Comparison of ENCODE assay signal across 10 cellular contexts in the genomic region with DNA sequence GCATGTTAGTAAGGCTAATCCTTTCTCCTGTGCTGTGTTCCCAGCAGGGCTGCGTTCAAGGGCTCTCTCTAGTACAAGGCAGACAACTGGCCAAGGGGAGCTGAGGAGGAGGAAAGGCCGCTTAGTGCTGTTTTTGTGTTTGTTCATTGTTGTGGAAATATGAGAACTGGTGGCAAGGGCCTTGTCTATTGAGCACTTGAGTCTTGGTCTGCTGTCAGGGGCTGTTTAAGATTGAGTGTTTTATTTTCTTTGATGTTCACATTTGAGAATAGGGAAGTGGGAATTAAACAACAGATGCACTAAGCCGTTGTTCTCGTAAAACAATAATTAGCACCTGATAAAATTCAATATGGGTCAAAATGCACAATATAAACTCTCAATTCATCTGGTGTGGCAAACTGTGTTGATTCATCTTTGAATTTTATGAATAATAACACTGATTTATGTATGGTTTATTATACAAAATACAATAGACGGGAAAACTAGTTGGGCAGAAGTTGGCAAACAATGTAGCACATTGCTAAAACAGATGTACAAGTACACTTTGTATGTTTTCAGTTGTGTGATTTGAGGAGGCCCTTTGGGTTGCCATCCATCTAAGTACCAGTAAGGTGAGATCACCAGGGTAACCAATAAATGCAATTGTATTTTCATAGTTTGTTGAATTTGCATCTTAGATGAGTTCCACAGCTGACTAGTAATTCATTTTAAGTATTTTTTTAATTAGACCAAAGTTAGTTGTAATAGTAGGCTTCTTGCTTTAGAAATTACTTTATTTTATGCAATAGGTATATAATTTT.
DNase-seq lines count a peak whose midpoint lies in the region; ATAC-seq and TF ChIP-seq lines count a peak whose summit lies in the region.
"Had no signal": no experiment of that assay in that cellular context is flagged by ENCODE, and none has a peak within 500 bp of the region (broad histone marks: within the 10 kb centered on the region; RNA-seq: fewer than 3 reads in every experiment).

No MANE protein-coding gene starts in this region.

- H3K4me3 ChIP-seq in SK-N-MC, result no peak overlapping the region

- TF ChIP-seq CTCF in GM10266 (IDR thresholded peaks at IDR 0.05; ENCODE audit: control insufficient read depth, insufficient read depth, low read depth, missing control alignments), result no peak

- ATAC-seq in activated T-cell treated with anti-CD3 and anti-CD28 coated beads, Interleukin-2, amount 50 U/mL, for 72 hours (replicated peaks in 1 of 2), result no peak
- ATAC-seq in HG03432 (IDR thresholded peaks at IDR 0.05; ENCODE audit: unreplicated experiment) (peak; percentile 46), GM18907 (IDR thresholded peaks at IDR 0.05; ENCODE audit: unreplicated experiment) (no peak)

- no peak overlapping the region for H3K9ac ChIP-seq in SK-N-MC (ENCODE audit: insufficient read length)

- no peak overlapping the region for H3K4me3 Mint-ChIP-seq in activated T-cell treated with anti-CD3 and anti-CD28 coated beads, Interleukin-2, amount 50 U/mL, for 72 hours
- no peak overlapping the region for H3K4me3 Mint-ChIP-seq in T-helper 2 cell treated with Interferon-gamma antibody and Interleukin-4, amounts not matched to agents 5 μg/mL and 100 μg/mL, for 36 hours

- no peaks in the 10 kb centered on the region for H3K4me1 Mint-ChIP-seq in activated T-cell treated with anti-CD3 and anti-CD28 coated beads, Interleukin-2, amount 50 U/mL, for 72 hours (ENCODE audit: low read depth)
- no peaks in the 10 kb centered on the region for H3K4me1 Mint-ChIP-seq in T-helper 2 cell treated with Interferon-gamma antibody and Interleukin-4, amounts not matched to agents 5 μg/mL and 100 μg/mL, for 36 hours (ENCODE audit: low read depth)

- H3K36me3 ChIP-seq in SK-N-MC (ENCODE audit: insufficient read depth, low read length), result no peaks in the 10 kb centered on the region; the same call in 1 of the 2 replicates

- H3K27me3 Mint-ChIP-seq in activated T-cell treated with anti-CD3 and anti-CD28 coated beads, Interleukin-2, amount 50 U/mL, for 72 hours (ENCODE audit: low read depth), result no peaks in the 10 kb centered on the region
- no peaks in the 10 kb centered on the region for H3K27me3 Mint-ChIP-seq in T-helper 2 cell treated with Interferon-gamma antibody and Interleukin-4, amounts not matched to agents 5 μg/mL and 100 μg/mL, for 36 hours (ENCODE audit: low read depth)

- H3K27ac ChIP-seq in SK-N-MC (peak overlapping the region; percentile 45; the same call in 1 of the 2 replicates), substantia nigra (ENCODE audit: low read depth, low read length, poor library complexity, severe bottlenecking) (peak overlapping the region; percentile 1)

- H3K9me3 ChIP-seq in SK-N-MC (ENCODE audit: low read depth, low read length), result no peaks in the 10 kb centered on the region

- peaks cover 0 to 2% of the 10 kb centered on the region in 2 donors for H3K9me3 Mint-ChIP-seq in activated T-cell treated with anti-CD3 and anti-CD28 coated beads, Interleukin-2, amount 50 U/mL, for 72 hours
- H3K9me3 Mint-ChIP-seq in T-helper 2 cell treated with Interferon-gamma antibody and Interleukin-4, amounts not matched to agents 5 μg/mL and 100 μg/mL, for 36 hours, result peaks cover 6% of the 10 kb centered on the region

- peaks cover 0 to 3% of the 10 kb centered on the region in 2 donors for H3K36me3 Mint-ChIP-seq in activated T-cell treated with anti-CD3 and anti-CD28 coated beads, Interleukin-2, amount 50 U/mL, for 72 hours (ENCODE audit: insufficient read depth in 2 of 2)
- H3K36me3 Mint-ChIP-seq in T-helper 2 cell treated with Interferon-gamma antibody and Interleukin-4, amounts not matched to agents 5 μg/mL and 100 μg/mL, for 36 hours (ENCODE audit: low read depth), result peaks cover 5% of the 10 kb centered on the region

- no peak for DNase-seq in activated T-cell treated with anti-CD3 and anti-CD28 coated beads, Interleukin-2, amount 50 U/mL, for 72 hours
- no peak for DNase-seq in activated T-cell treated with anti-CD3 and anti-CD28 coated beads, Interleukin-2, amount 50 U/mL, for 48 hours
- DNase-seq in SK-N-MC (ENCODE audit: low read depth, low spot score) (no peak), substantia nigra (lab: John Stamatoyannopoulos, UW) (peak in 13 of 49 donors; percentile 1 to 20 (median 10)), GM10266 (ENCODE audit: extremely low spot score) (no peak)
- no peak for DNase-seq in T-helper 2 cell treated with Interferon-gamma antibody and Interleukin-4, amounts not matched to agents 5 μg/mL and 100 μg/mL, for 36 hours (ENCODE audit: low spot score)
- DNase-seq: activated CD4-positive, CD25-positive, alpha-beta regulatory T cell; AML-193 had no signal

- peak overlapping the region; percentile 35 for H3K27ac Mint-ChIP-seq in activated T-cell treated with anti-CD3 and anti-CD28 coated beads, Interleukin-2, amount 50 U/mL, for 72 hours
- no peak overlapping the region for H3K27ac Mint-ChIP-seq in T-helper 2 cell treated with Interferon-gamma antibody and Interleukin-4, amounts not matched to agents 5 μg/mL and 100 μg/mL, for 36 hours
